In genomic region chr1:43935711-43936427, GRCh38 we compare ENCODE assay signal across 8 cellular contexts.
A peak's percentile ranks its signal among the peaks of the same experiment; 100 is the strongest.
DNase-seq lines count a peak whose midpoint lies in the region; ATAC-seq and TF ChIP-seq lines count a peak whose summit lies in the region.

No MANE protein-coding gene starts in this region.

- ATAC-seq in central memory CD8-positive, alpha-beta T cell (replicated peaks; ENCODE audit: extremely low read depth, poor library complexity, severe bottlenecking) = no peak
- ATAC-seq in HG02610 (IDR thresholded peaks at IDR 0.05; ENCODE audit: unreplicated experiment) = no peak
- no peak for ATAC-seq in GM18517 (IDR thresholded peaks at IDR 0.05; ENCODE audit: unreplicated experiment)

- H3K36me3 Mint-ChIP-seq in central memory CD8-positive, alpha-beta T cell (ENCODE audit: insufficient read depth) = peaks cover 2% of the 10 kb centered on the region

- peak overlapping the region; percentile 41 to 57 for H3K9ac ChIP-seq in mucosa of rectum (ENCODE audit: low read depth in 1 of 2, low read length in 2 of 2)

- no peaks in the 10 kb centered on the region for H3K9me3 ChIP-seq in mucosa of rectum (ENCODE audit: control insufficient read depth in 2 of 2, low read length in 2 of 2)

- peaks cover 6% of the 10 kb centered on the region for H3K4me1 Mint-ChIP-seq in central memory CD8-positive, alpha-beta T cell

- CTCF ChIA-PET in HEK293T (lab: Yijun Ruan, JAX) = interaction anchor here (0.6 to 2.7 kb wide), 12 partner anchors 9 to 406 kb away, joined by 3 to 127 read pairs (median 4); partner anchors contain the start of gene IPO13

- peak overlapping the region; percentile 36 for H3K4me3 Mint-ChIP-seq in central memory CD8-positive, alpha-beta T cell

- peaks cover 25% of the 10 kb centered on the region for H3K27me3 Mint-ChIP-seq in central memory CD8-positive, alpha-beta T cell

- POLR2A ChIA-PET in HEK293T (lab: Yijun Ruan, JAX) = interaction anchor here (1.7 to 1.8 kb wide), 2 partner anchors 10 to 11 kb away, joined by 5 to 6 read pairs; partner anchors contain the start of gene IPO13

- H3K4me1 ChIP-seq in mucosa of rectum (ENCODE audit: control insufficient read depth in 2 of 2, insufficient read depth in 2 of 2, low read length in 2 of 2) = peaks cover 24% of the 10 kb centered on the region in 2 donors

- no peak overlapping the region for H3K27ac Mint-ChIP-seq in central memory CD8-positive, alpha-beta T cell (ENCODE audit: low read depth)

- H3K27me3 ChIP-seq in HL-60 (ENCODE audit: insufficient read depth, poor library complexity, severe bottlenecking) = no peaks in the 10 kb centered on the region
- peaks cover 0 to 3% of the 10 kb centered on the region in 2 donors for H3K27me3 ChIP-seq in mucosa of rectum (ENCODE audit: control insufficient read depth in 2 of 2, insufficient read depth in 2 of 2, low read length in 2 of 2)

- TF ChIP-seq CTCF in 22Rv1 (IDR thresholded peaks at IDR 0.05) (no peak), HL-60 (IDR thresholded peaks at IDR 0.05; ENCODE audit: insufficient read depth, low read length) (no peak)

- H3K4me3 ChIP-seq in HL-60 (replicated peaks; ENCODE audit: insufficient read depth, low read length) (peak overlapping the region; percentile 19), mucosa of rectum (ENCODE audit: low read length in 2 of 2) (peak overlapping the region; percentile 59 to 60)

- no peaks in the 10 kb centered on the region for H3K9me3 Mint-ChIP-seq in central memory CD8-positive, alpha-beta T cell

- H3K27ac ChIP-seq in 22Rv1 = peak overlapping the region; percentile 92
- no peak overlapping the region for H3K27ac ChIP-seq in HL-60 (replicated peaks)
- peak overlapping the region; percentile 48 to 65 for H3K27ac ChIP-seq in mucosa of rectum (ENCODE audit: low read depth in 2 of 2, low read length in 2 of 2)

- H3K36me3 ChIP-seq in mucosa of rectum (ENCODE audit: control insufficient read depth in 2 of 2, insufficient read depth in 2 of 2, low read length in 2 of 2) = no peaks in the 10 kb centered on the region

- DNase-seq in HL-60 (ENCODE audit: low read depth in 1 of 2, low spot score in 1 of 2) (no peak), glomerular visceral epithelial cell (ENCODE audit: extremely low spot score) (no peak), HEK293T (ENCODE audit: extremely low spot score) (no peak)
- DNase-seq in central memory CD8-positive, alpha-beta T cell (ENCODE audit: low spot score in 2 of 2) = no peak

TF ChIP-seq in HEK293T, 16 proteins besides CTCF, POLR2A, EP300 and RAD21:
- TF ChIP-seq L3MBTL2 (conservative IDR thresholded peaks at IDR 0.05) (no peak), PKNOX1 (IDR thresholded peaks at IDR 0.05) (no peak), FOXK2 (IDR thresholded peaks at IDR 0.05) (no peak), SP1 (IDR thresholded peaks at IDR 0.05) (no peak), CTBP1 (IDR thresholded peaks at IDR 0.05; ENCODE audit: borderline replicate concordance) (no peak), FOXA1 (IDR thresholded peaks at IDR 0.05) (no peak), HDGF (IDR thresholded peaks at IDR 0.05; ENCODE audit: borderline replicate concordance) (no peak), LEF1 (IDR thresholded peaks at IDR 0.05; ENCODE audit: borderline replicate concordance) (no peak), FOXM1 (IDR thresholded peaks at IDR 0.05; ENCODE audit: borderline replicate concordance) (no peak), SUZ12 (IDR thresholded peaks at IDR 0.05) (no peak)
